ENCODE assay signal across 1 cellular context in genomic region chr6:220736-221475, GRCh38.
TF ChIP-seq lines count a peak whose summit lies in the region.

No MANE protein-coding gene starts in this region.

TF ChIP-seq in IMR-90, 13 proteins besides CTCF, POLR2A, EP300 and RAD21 (continued from another document):
- TF ChIP-seq BHLHE40 (IDR thresholded peaks at IDR 0.05; ENCODE audit: low read depth, low read length) (no peak), ELK1 (IDR thresholded peaks at IDR 0.05; ENCODE audit: borderline replicate concordance, low read depth, low read length) (no peak), CHD1 (IDR thresholded peaks at IDR 0.05; ENCODE audit: low read depth, low read length) (no peak), MAZ (IDR thresholded peaks at IDR 0.05; ENCODE audit: borderline replicate concordance, low read depth, low read length) (no peak), USF2 (IDR thresholded peaks at IDR 0.05; ENCODE audit: low read depth, low read length) (no peak), SMC3 (IDR thresholded peaks at IDR 0.05; ENCODE audit: low read depth, low read length) (no peak), RFX5 (IDR thresholded peaks at IDR 0.05; ENCODE audit: low read depth, low read length) (no peak)
